Comparison of ENCODE assay signal across 10 cellular contexts in the genomic region with DNA sequence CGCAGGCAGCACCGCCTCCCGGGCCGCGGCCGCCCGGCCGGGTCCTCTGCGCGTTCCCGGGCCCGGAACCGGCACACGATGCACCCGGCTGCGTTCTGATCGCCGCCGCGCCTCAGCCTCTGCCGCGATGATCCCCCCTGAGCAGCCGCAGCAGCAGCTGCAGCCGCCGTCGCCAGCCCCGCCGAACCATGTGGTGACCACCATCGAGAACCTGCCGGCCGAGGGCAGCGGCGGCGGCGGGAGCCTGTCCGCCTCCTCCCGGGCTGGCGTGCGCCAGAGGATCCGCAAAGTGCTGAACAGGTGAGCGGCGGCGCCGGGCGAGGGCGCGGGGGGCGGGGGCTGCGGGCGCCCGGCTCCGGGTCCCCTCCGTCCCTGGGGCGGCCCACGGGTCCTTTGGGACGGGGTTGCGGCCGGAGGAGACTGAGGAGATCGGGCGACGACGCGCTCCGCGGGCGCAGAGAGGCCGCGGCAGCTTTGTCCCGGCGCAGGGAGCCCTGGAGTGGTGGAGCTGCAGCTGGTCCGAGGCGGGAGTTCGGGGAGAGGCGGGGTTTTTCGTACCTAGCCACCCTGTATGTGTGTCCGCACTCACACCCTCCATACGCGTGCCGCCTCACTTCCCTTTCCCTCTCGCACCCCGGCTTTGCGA. TPM values are rescaled to one million over a fixed set of nuclear protein-coding genes. Genes with fewer than 3 reads are reported as not detected.
A peak's percentile ranks its signal among the peaks of the same experiment; 100 is the strongest.
DNase-seq lines count a peak whose midpoint lies in the region; ATAC-seq, FAIRE-seq and TF ChIP-seq lines count a peak whose summit lies in the region.
"Had no signal": no experiment of that assay in that cellular context is flagged by ENCODE, and none has a peak within 500 bp of the region (broad histone marks: within the 10 kb centered on the region; RNA-seq: fewer than 3 reads in every experiment).

No MANE protein-coding gene starts in this region.

- H3K27me3 Mint-ChIP-seq in astrocyte (ENCODE audit: low read depth, unreplicated experiment), result peaks cover 3% of the 10 kb centered on the region

- intact Hi-C loops in thyroid gland (cut with DNase I), result no loop called here

- H3K36me3 Mint-ChIP-seq in astrocyte (ENCODE audit: low read depth, unreplicated experiment), result no peaks in the 10 kb centered on the region

- DNase-seq in activated CD4-positive, alpha-beta T cell treated with anti-CD3 and anti-CD28 coated beads, Interleukin-2, amount 50 U/mL, for 48 hours, result peak; percentile 1 to 13
- DNase-seq in activated CD4-positive, alpha-beta T cell treated with anti-CD3 and anti-CD28 coated beads, Interleukin-2, amount 50 U/mL, for 1 hour, result no peak
- DNase-seq in astrocyte (ENCODE audit: low read depth) (no peak), thyroid gland (peak; percentile 30 to 33), HCEC 1CT (no peak), HPDE6-E6E7 (ENCODE audit: extremely low spot score) (no peak)

- H3K36me3 ChIP-seq in astrocyte (ENCODE audit: insufficient read depth, low read length), result no peaks in the 10 kb centered on the region
- no peaks in the 10 kb centered on the region for H3K36me3 ChIP-seq in thyroid gland

- H3K4me3 ChIP-seq in astrocyte (ENCODE audit: insufficient read depth, low read depth, low read length) (peak overlapping the region; percentile 55), thyroid gland (replicated peaks in 1 of 3) (peak overlapping the region; percentile 36 to 53 (median 48))

- ATAC-seq in HG03159 (IDR thresholded peaks at IDR 0.05; ENCODE audit: unreplicated experiment), result peak; percentile 22

- no peaks in the 10 kb centered on the region for H3K79me2 ChIP-seq in astrocyte (ENCODE audit: insufficient read depth, low read length)

- H2AFZ ChIP-seq in astrocyte (ENCODE audit: low read depth, low read length), result peak overlapping the region; percentile 56

- no peaks in the 10 kb centered on the region for H3K4me1 Mint-ChIP-seq in astrocyte (ENCODE audit: low read depth, unreplicated experiment)

- H4K20me1 ChIP-seq in astrocyte (ENCODE audit: insufficient read depth, low read length), result no peaks in the 10 kb centered on the region

- H3K9me3 Mint-ChIP-seq in astrocyte (ENCODE audit: unreplicated experiment), result no peaks in the 10 kb centered on the region

- H3K4me1 ChIP-seq in astrocyte (ENCODE audit: insufficient read depth, low read length), result no peaks in the 10 kb centered on the region
- H3K4me1 ChIP-seq in thyroid gland, result peaks cover 5 to 16% of the 10 kb centered on the region in 2 donors

- TF ChIP-seq CTCF in astrocyte (IDR thresholded peaks at IDR 0.05; ENCODE audit: insufficient read depth, low read depth, low read length), result no peak
- no peak for TF ChIP-seq CTCF in thyroid gland (IDR thresholded peaks at IDR 0.05)

- peak overlapping the region; percentile 83 for H3K4me2 ChIP-seq in astrocyte (ENCODE audit: low read length)

- H3K9me3 ChIP-seq in astrocyte (ENCODE audit: insufficient read depth, low read depth, low read length) (no peaks in the 10 kb centered on the region), thyroid gland (no peaks in the 10 kb centered on the region)

- H3K27ac ChIP-seq in astrocyte (ENCODE audit: low read depth, low read length) (no peak overlapping the region), layer of hippocampus (ENCODE audit: low read depth, low read length) (peak overlapping the region; percentile 16), thyroid gland (no peak overlapping the region)

- H3K9ac ChIP-seq in astrocyte (ENCODE audit: low read length), result no peak overlapping the region

- peaks cover 24% of the 10 kb centered on the region for H3K27me3 ChIP-seq in astrocyte (ENCODE audit: insufficient read depth, low read length)
- H3K27me3 ChIP-seq in layer of hippocampus (ENCODE audit: control insufficient read depth, insufficient read depth, low read length), result no peaks in the 10 kb centered on the region
- H3K27me3 ChIP-seq in thyroid gland, result no peaks in the 10 kb centered on the region

- TF ChIP-seq POLR2A in thyroid gland (IDR thresholded peaks at IDR 0.05), result no peak

- no peak for FAIRE-seq in astrocyte (lab: Jason Lieb, UNC)
- FAIRE-seq: G401.6 had no signal

- no peak overlapping the region for H3K27ac Mint-ChIP-seq in astrocyte (ENCODE audit: unreplicated experiment)

- H3K4me3 Mint-ChIP-seq in astrocyte (ENCODE audit: unreplicated experiment), result peak overlapping the region; percentile 62

- 0 to 2% methylated on average over 13 to 18 of the region's 82 CpGs for WGBS in thyroid gland, 2 donors

RNA-seq across cellular contexts. Expression of gene SLC35F1, which starts 0.7 kb away (rescaled TPM):
- total RNA-seq in astrocyte, result 0.72 and 1.0 TPM in 2 replicates
- 1 to 10 TPM in 2 of 4 donors, under 1 TPM in 2; 0.54 to 5.5 (median 1.4) TPM for total RNA-seq in thyroid gland
- total RNA-seq: activated CD8-positive, alpha-beta memory T cell treated with anti-CD3 and anti-CD28 coated beads for 36 hours had no signal

Comparison
In these comparisons a context has a peak if more than half of its experiments do, and no peak if none do; other contexts are left out.
1. DNase-seq: peak in activated CD4-positive, alpha-beta T cell treated with anti-CD3 and anti-CD28 coated beads, Interleukin-2, amount 50 U/mL, for 48 hours (2 of 2) and thyroid gland (2 of 2); none in activated CD4-positive, alpha-beta T cell treated with anti-CD3 and anti-CD28 coated beads, Interleukin-2, amount 50 U/mL, for 1 hour (single experiment), astrocyte (single experiment), HCEC 1CT (single experiment) and HPDE6-E6E7 (single experiment).